ENCODE assay signal across 11 cellular contexts in the genomic region with DNA sequence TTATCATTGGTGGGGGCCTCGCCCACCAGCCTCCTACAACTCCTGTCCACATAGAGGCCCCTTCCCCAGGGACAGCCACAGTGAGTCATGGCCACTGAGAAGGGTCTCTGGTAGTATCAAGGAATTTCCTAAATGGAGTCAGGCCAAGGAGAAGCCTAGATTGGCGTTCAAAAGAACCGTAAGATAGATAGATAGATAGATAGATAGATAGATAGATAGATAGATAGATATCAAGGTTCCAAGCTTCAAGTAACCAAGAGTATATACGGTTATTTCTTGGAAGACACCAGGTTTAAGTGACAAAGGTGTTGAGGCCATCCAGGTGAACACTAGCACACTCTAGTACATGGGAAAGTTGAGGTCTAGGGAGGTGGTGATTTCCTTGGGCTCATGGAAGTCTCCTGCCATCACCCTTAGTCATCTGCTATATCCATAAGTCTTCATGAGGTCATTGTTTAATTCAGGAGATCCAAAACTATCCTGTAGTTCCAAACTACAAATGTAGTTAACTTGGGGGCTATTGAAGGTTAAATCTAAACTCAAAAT.
DNase-seq lines count a peak whose midpoint lies in the region; ATAC-seq, FAIRE-seq and TF ChIP-seq lines count a peak whose summit lies in the region.
"Had no signal": no experiment of that assay in that cellular context is flagged by ENCODE, and none has a peak within 500 bp of the region (broad histone marks: within the 10 kb centered on the region; RNA-seq: fewer than 3 reads in every experiment).

No MANE protein-coding gene starts in this region.

- H3K9me3 Mint-ChIP-seq in endodermal cell: no peaks in the 10 kb centered on the region
- H3K9me3 Mint-ChIP-seq in activated CD8-positive, alpha-beta T cell treated with anti-CD3 and anti-CD28 coated beads, Interleukin-2, amount 10 ng/mL, durations not matched to agents 7 days and 5 days (ENCODE audit: insufficient read depth): no peaks in the 10 kb centered on the region
- H3K9me3 Mint-ChIP-seq: CD8-positive, alpha-beta T cell had no signal

- H3K9me3 ChIP-seq in endodermal cell (ENCODE audit: control insufficient read depth, low read length) (no peaks in the 10 kb centered on the region), mesenchymal stem cell (ENCODE audit: control insufficient read depth, low read length) (no peaks in the 10 kb centered on the region), subcutaneous abdominal adipose tissue (ENCODE audit: control insufficient read depth in 5 of 5, low read length in 5 of 5) (no peaks in the 10 kb centered on the region), small intestine (ENCODE audit: control insufficient read depth, low read depth) (no peaks in the 10 kb centered on the region)

- H3K27me3 Mint-ChIP-seq in endodermal cell (ENCODE audit: insufficient read depth): no peaks in the 10 kb centered on the region
- H3K27me3 Mint-ChIP-seq in activated CD8-positive, alpha-beta T cell treated with anti-CD3 and anti-CD28 coated beads, Interleukin-2, amount 10 ng/mL, durations not matched to agents 7 days and 5 days (ENCODE audit: low read depth): no peaks in the 10 kb centered on the region

- H3K4me3 Mint-ChIP-seq in endodermal cell: no peak overlapping the region
- no peak overlapping the region for H3K4me3 Mint-ChIP-seq in activated CD8-positive, alpha-beta T cell treated with anti-CD3 and anti-CD28 coated beads, Interleukin-2, amount 10 ng/mL, durations not matched to agents 7 days and 5 days
- H3K4me3 Mint-ChIP-seq: CD8-positive, alpha-beta T cell had no signal

- ATAC-seq in activated CD8-positive, alpha-beta T cell treated with anti-CD3 and anti-CD28 coated beads, Interleukin-2, amount 10 ng/mL, durations not matched to agents 7 days and 5 days: no peak
- ATAC-seq: CD8-positive, alpha-beta T cell had no signal

- H2AK5ac ChIP-seq in mesenchymal stem cell (ENCODE audit: low read length, severe bottlenecking): peak overlapping the region; percentile 91

- no peak overlapping the region for H2BK15ac ChIP-seq in mesenchymal stem cell (ENCODE audit: low read depth, poor library complexity, severe bottlenecking)

- peak overlapping the region; percentile 57 to 95 for H2BK12ac ChIP-seq in mesenchymal stem cell (ENCODE audit: low read length in 2 of 2)

- no peaks in the 10 kb centered on the region for H3K79me1 ChIP-seq in mesenchymal stem cell (replicated peaks; ENCODE audit: low read length, poor library complexity, severe bottlenecking)

- peak overlapping the region; percentile 71 for H2BK5ac ChIP-seq in mesenchymal stem cell (ENCODE audit: low read depth, low read length, poor library complexity, severe bottlenecking)

- POLR2A ChIA-PET in activated CD8-positive, alpha-beta T cell treated with anti-CD3 and anti-CD28 coated beads, Interleukin-2, amount 10 ng/mL, durations not matched to agents 7 days and 5 days (lab: Charles Lee): no interaction called here

- H3K27ac ChIP-seq in endodermal cell (ENCODE audit: low read depth, low read length) (peak overlapping the region; percentile 39), mesenchymal stem cell (ENCODE audit: low read length, poor library complexity, severe bottlenecking) (peak overlapping the region; percentile 91), subcutaneous abdominal adipose tissue (ENCODE audit: low read depth, low read length) (peak overlapping the region; percentile 89), small intestine (ENCODE audit: low read depth in 1 of 2, low read length in 1 of 2) (peak overlapping the region in 1 of 2 donors; percentile 85)

- H3K4me1 Mint-ChIP-seq in endodermal cell: peaks cover 49% of the 10 kb centered on the region
- peaks cover 15% of the 10 kb centered on the region for H3K4me1 Mint-ChIP-seq in activated CD8-positive, alpha-beta T cell treated with anti-CD3 and anti-CD28 coated beads, Interleukin-2, amount 10 ng/mL, durations not matched to agents 7 days and 5 days (ENCODE audit: low read depth)

- no peak overlapping the region for H3K4me2 ChIP-seq in mesenchymal stem cell (ENCODE audit: low read length, poor library complexity, severe bottlenecking)

- peak overlapping the region in 1 of 2 experiments; percentile 42 for H3K4ac ChIP-seq in mesenchymal stem cell (ENCODE audit: low read depth in 1 of 2, low read length in 2 of 2)

- CTCF ChIA-PET in activated CD8-positive, alpha-beta T cell treated with anti-CD3 and anti-CD28 coated beads, Interleukin-2, amount 10 ng/mL, durations not matched to agents 7 days and 5 days (lab: Charles Lee): interaction anchor here (1.2 kb wide), 1 partner anchor 11 kb away, joined by 3 read pairs; no protein-coding TSS in a partner anchor

- H3K23ac ChIP-seq in mesenchymal stem cell (ENCODE audit: low read length in 2 of 2): no peak overlapping the region

- no peak for FAIRE-seq in small intestine (lab: Jason Lieb, UNC)

- TF ChIP-seq CTCF in endodermal cell (conservative IDR thresholded peaks at IDR 0.05): no peak

- no peaks in the 10 kb centered on the region for H3K36me3 Mint-ChIP-seq in endodermal cell (ENCODE audit: low read depth)
- no peaks in the 10 kb centered on the region for H3K36me3 Mint-ChIP-seq in activated CD8-positive, alpha-beta T cell treated with anti-CD3 and anti-CD28 coated beads, Interleukin-2, amount 10 ng/mL, durations not matched to agents 7 days and 5 days (ENCODE audit: low read depth)

- DNase-seq in LoVo (ENCODE audit: low spot score) (peak; percentile 13), endodermal cell (no peak), mesenchymal stem cell (no peak), small intestine (no peak), SHP77 treated with DMSO at 0.1 percent for 48 hours (lab: John Stamatoyannopoulos, UW) (no peak), NCI-H510A treated with DMSO at 0.1 percent for 48 hours (lab: John Stamatoyannopoulos, UW) (no peak)
- DNase-seq in activated CD8-positive, alpha-beta T cell treated with anti-CD3 and anti-CD28 coated beads, Interleukin-2, amount 10 ng/mL, durations not matched to agents 7 days and 5 days: no peak
- DNase-seq: CD8-positive, alpha-beta T cell; NCI-H1417 treated with DMSO at 0.1 percent for 48 hours; stimulated activated CD4-positive, alpha-beta T cell treated with anti-CD3 and anti-CD28 coated beads, Interleukin-4, amount 100 ng/mL, for 1 hour had no signal

- H3K4me1 ChIP-seq in endodermal cell (ENCODE audit: control insufficient read depth, insufficient read depth, low read length) (peaks cover 42% of the 10 kb centered on the region), mesenchymal stem cell (ENCODE audit: control insufficient read depth, insufficient read depth, low read depth, low read length) (peaks cover 35% of the 10 kb centered on the region), subcutaneous abdominal adipose tissue (ENCODE audit: control insufficient read depth in 5 of 5, insufficient read depth in 5 of 5, low read length in 5 of 5) (peaks cover 11 to 86% (median 75%) of the 10 kb centered on the region in 5 donors), small intestine (ENCODE audit: control insufficient read depth in 2 of 2, insufficient read depth in 1 of 2, low read depth in 1 of 2, low read length in 1 of 2) (no peaks in the 10 kb centered on the region)

- peak overlapping the region; percentile 91 for H3K27ac Mint-ChIP-seq in endodermal cell
- H3K27ac Mint-ChIP-seq in activated CD8-positive, alpha-beta T cell treated with anti-CD3 and anti-CD28 coated beads, Interleukin-2, amount 10 ng/mL, durations not matched to agents 7 days and 5 days: no peak overlapping the region
- H3K27ac Mint-ChIP-seq: CD8-positive, alpha-beta T cell had no signal

- H3K9ac ChIP-seq in endodermal cell (ENCODE audit: extremely low read depth, low read length, poor library complexity, severe bottlenecking) (no peak overlapping the region), mesenchymal stem cell (ENCODE audit: low read length) (peak overlapping the region; percentile 56), subcutaneous abdominal adipose tissue (ENCODE audit: low read length in 5 of 5) (peak overlapping the region in 2 of 5 donors; percentile 15 to 22)

- H3K18ac ChIP-seq in mesenchymal stem cell (ENCODE audit: low read depth in 1 of 2, low read length in 2 of 2): peak overlapping the region; percentile 67 to 94

- H3K14ac ChIP-seq in mesenchymal stem cell (ENCODE audit: low read length in 2 of 2): no peak overlapping the region

- peak overlapping the region; percentile 72 for H4K91ac ChIP-seq in mesenchymal stem cell (ENCODE audit: low read length)

- H3K4me3 ChIP-seq in endodermal cell (ENCODE audit: low read length) (no peak overlapping the region), mesenchymal stem cell (ENCODE audit: insufficient read depth in 1 of 2, low read depth in 1 of 2, low read length in 2 of 2) (peak overlapping the region in 1 of 2 experiments; percentile 24), subcutaneous abdominal adipose tissue (ENCODE audit: low read depth in 1 of 5, low read length in 5 of 5) (no peak overlapping the region), small intestine (ENCODE audit: low read depth in 1 of 2, low read length in 2 of 2) (no peak overlapping the region)

- H2AFZ ChIP-seq in mesenchymal stem cell (ENCODE audit: low read depth, low read length): no peak overlapping the region

- H3K27me3 ChIP-seq in endodermal cell (ENCODE audit: control insufficient read depth, insufficient read depth, low read length, poor library complexity, severe bottlenecking): no peaks in the 10 kb centered on the region
- no peaks in the 10 kb centered on the region for H3K27me3 ChIP-seq in mesenchymal stem cell (ENCODE audit: control insufficient read depth in 1 of 2, insufficient read depth in 1 of 2, low read length in 2 of 2)
- no peaks in the 10 kb centered on the region for H3K27me3 ChIP-seq in subcutaneous abdominal adipose tissue (ENCODE audit: control insufficient read depth in 5 of 5, insufficient read depth in 4 of 5, low read length in 5 of 5)
- no peaks in the 10 kb centered on the region for H3K27me3 ChIP-seq in small intestine (ENCODE audit: control insufficient read depth in 2 of 2, insufficient read depth in 2 of 2, low read length in 2 of 2)

- H3K36me3 ChIP-seq in endodermal cell (ENCODE audit: control insufficient read depth, insufficient read depth, low read length) (no peaks in the 10 kb centered on the region), mesenchymal stem cell (ENCODE audit: control insufficient read depth in 1 of 2, insufficient read depth in 2 of 2, low read depth in 1 of 2, low read length in 2 of 2) (peaks cover 0 to under 1% of the 10 kb centered on the region in 2 experiments), subcutaneous abdominal adipose tissue (ENCODE audit: control insufficient read depth in 5 of 5, insufficient read depth in 5 of 5, low read length in 5 of 5) (peaks cover 0 to 12% (median 3%) of the 10 kb centered on the region in 5 donors), small intestine (ENCODE audit: control insufficient read depth in 2 of 2, insufficient read depth in 2 of 2, low read length in 2 of 2) (peaks cover 0 to 7% of the 10 kb centered on the region in 2 donors)

- peak overlapping the region; percentile 31 for H4K8ac ChIP-seq in mesenchymal stem cell (ENCODE audit: low read length)

- WGBS in endodermal cell (ENCODE audit: insufficient coverage in 1 of 2, insufficient read length in 1 of 2), 2 experiments: 94 to 96% methylated on average over 4 of the region's 4 CpGs
- WGBS in mesenchymal stem cell: 56% methylated on average over 3 of the region's 4 CpGs
- WGBS in small intestine, 3 donors: 85 to 97% (median 90%) methylated on average over 4 of the region's 4 CpGs

- H2BK120ac ChIP-seq in mesenchymal stem cell (ENCODE audit: low read depth, low read length): peak overlapping the region; percentile 86
